Comparison of ENCODE assay signal across 1 cellular context in genomic region chr22:24156915-24157782, GRCh38.
A peak's percentile ranks its signal among the peaks of the same experiment; 100 is the strongest.
TF ChIP-seq lines count a peak whose summit lies in the region.

No MANE protein-coding gene starts in this region.

TF ChIP-seq in HEK293, 187 proteins besides CTCF, POLR2A, EP300 and RAD21 (continued from another document and continues in another):
- no peak for TF ChIP-seq ZNF280D (tag by site-specific recombination; IDR thresholded peaks at IDR 0.05)
- TF ChIP-seq ZNF654 (tag by site-specific recombination; IDR thresholded peaks at IDR 0.05; ENCODE audit: low read depth): no peak
- TF ChIP-seq ZNF645 (tag by site-specific recombination; IDR thresholded peaks at IDR 0.05): no peak
- no peak for TF ChIP-seq PRDM6 (tag by site-specific recombination; IDR thresholded peaks at IDR 0.05)
- peak; percentile 81 for TF ChIP-seq SP7 (tag by site-specific recombination; IDR thresholded peaks at IDR 0.05)
- TF ChIP-seq PRDM10 (tag by site-specific recombination; IDR thresholded peaks at IDR 0.05): 0 out of 2 replicates have a peak, but pooled peaks have one; percentile 40
- no peak for TF ChIP-seq ZNF416 (tag by site-specific recombination; IDR thresholded peaks at IDR 0.05)
- TF ChIP-seq INSM2 (tag by site-specific recombination; IDR thresholded peaks at IDR 0.05): no peak
- peak; percentile 77 for TF ChIP-seq GLIS2 (tag by site-specific recombination; IDR thresholded peaks at IDR 0.05)
- no peak for TF ChIP-seq ZNF670 (tag by site-specific recombination; IDR thresholded peaks at IDR 0.05; ENCODE audit: low read depth)
- TF ChIP-seq ZNF48 (tag by site-specific recombination; IDR thresholded peaks at IDR 0.05): no peak
- TF ChIP-seq OSR2 (tag by site-specific recombination; IDR thresholded peaks at IDR 0.05): peak; percentile 18; the same call in 1 of the 2 replicates
- 0 out of 2 replicates have a peak, but pooled peaks have one; percentile 23 for TF ChIP-seq ZFP69B (tag by site-specific recombination; IDR thresholded peaks at IDR 0.05)
- TF ChIP-seq OVOL3 (tag by site-specific recombination; IDR thresholded peaks at IDR 0.05): no peak
- no peak for TF ChIP-seq TSHZ1 (tag by site-specific recombination; IDR thresholded peaks at IDR 0.05; ENCODE audit: borderline replicate concordance)
- TF ChIP-seq ZNF311 (tag by site-specific recombination; IDR thresholded peaks at IDR 0.05; ENCODE audit: borderline replicate concordance): no peak
- no peak for TF ChIP-seq ZNF37A (tag by site-specific recombination; IDR thresholded peaks at IDR 0.05)
- no peak for TF ChIP-seq FEZF1 (tag by site-specific recombination; IDR thresholded peaks at IDR 0.05)
- no peak for TF ChIP-seq ZNF114 (tag by site-specific recombination; IDR thresholded peaks at IDR 0.05)
- no peak for TF ChIP-seq ZNF529 (tag by site-specific recombination; IDR thresholded peaks at IDR 0.05; ENCODE audit: insufficient replicate concordance)
- TF ChIP-seq ZNF214 (tag by site-specific recombination; IDR thresholded peaks at IDR 0.05; ENCODE audit: borderline replicate concordance): no peak
- peak; percentile 87 for TF ChIP-seq ZIC2 (tag by site-specific recombination; IDR thresholded peaks at IDR 0.05)
- TF ChIP-seq KLF16 (tag by site-specific recombination; IDR thresholded peaks at IDR 0.05): peak; percentile 94
- no peak for TF ChIP-seq ZNF155 (tag by site-specific recombination; IDR thresholded peaks at IDR 0.05)
- no peak for TF ChIP-seq PRDM1 (tag by site-specific recombination; IDR thresholded peaks at IDR 0.05)
- no peak for TF ChIP-seq ZNF514 (tag by site-specific recombination; IDR thresholded peaks at IDR 0.05)
- peak; percentile 84 for TF ChIP-seq KLF1 (tag by site-specific recombination; IDR thresholded peaks at IDR 0.05)
- no peak for TF ChIP-seq ZSCAN5A (tag by site-specific recombination; IDR thresholded peaks at IDR 0.05)
- no peak for TF ChIP-seq HIC1 (tag by site-specific recombination; IDR thresholded peaks at IDR 0.05)
- TF ChIP-seq SP3 (tag by site-specific recombination; IDR thresholded peaks at IDR 0.05): peak; percentile 82
- TF ChIP-seq ZNF121 (tag by site-specific recombination; IDR thresholded peaks at IDR 0.05): no peak
- TF ChIP-seq ZNF394 (tag by site-specific recombination; IDR thresholded peaks at IDR 0.05; ENCODE audit: borderline replicate concordance): no peak
- TF ChIP-seq ELK4 (IDR thresholded peaks at IDR 0.05; ENCODE audit: borderline replicate concordance, low read depth, low read length): no peak
- peak; percentile 39; the same call in 1 of the 2 replicates for TF ChIP-seq ZSCAN30 (tag by site-specific recombination; IDR thresholded peaks at IDR 0.05)
- TF ChIP-seq ZNF777 (tag by site-specific recombination; IDR thresholded peaks at IDR 0.05; ENCODE audit: borderline replicate concordance): no peak
- no peak for TF ChIP-seq AEBP2 (tag by site-specific recombination; IDR thresholded peaks at IDR 0.05; ENCODE audit: borderline replicate concordance)
- TF ChIP-seq KLF7 (tag by site-specific recombination; IDR thresholded peaks at IDR 0.05; ENCODE audit: borderline replicate concordance): peak; percentile 87; the same call in 1 of the 2 replicates
- no peak for TF ChIP-seq ZNF792 (tag by site-specific recombination; IDR thresholded peaks at IDR 0.05)
